Comparison of ENCODE assay signal across 10 cellular contexts in genomic region chr17:63082273-63082861, GRCh38.
A peak's percentile ranks its signal among the peaks of the same experiment; 100 is the strongest.
DNase-seq lines count a peak whose midpoint lies in the region; TF ChIP-seq lines count a peak whose summit lies in the region.
"Had no signal": no experiment of that assay in that cellular context is flagged by ENCODE, and none has a peak within 500 bp of the region (broad histone marks: within the 10 kb centered on the region; RNA-seq: fewer than 3 reads in every experiment).

No MANE protein-coding gene starts in this region.

- H3K36me3 Mint-ChIP-seq in mesothelial cell of epicardium = peaks cover 14% of the 10 kb centered on the region
- H3K36me3 Mint-ChIP-seq: memory B cell had no signal

- no peak overlapping the region for H3K4me3 Mint-ChIP-seq in mesothelial cell of epicardium
- H3K4me3 Mint-ChIP-seq: memory B cell had no signal

- no peak overlapping the region for H3K27ac Mint-ChIP-seq in mesothelial cell of epicardium
- H3K27ac Mint-ChIP-seq: memory B cell had no signal

- no peak overlapping the region for H3K4me3 ChIP-seq in LNCaP clone FGC (ENCODE audit: low read depth, low read length)

- H3K4me1 Mint-ChIP-seq in mesothelial cell of epicardium = peaks cover 16% of the 10 kb centered on the region
- H3K4me1 Mint-ChIP-seq: memory B cell had no signal

- TF ChIP-seq CTCF in LNCaP clone FGC (IDR thresholded peaks at IDR 0.05; ENCODE audit: control insufficient read depth, extremely low read depth, insufficient read depth) (peak; percentile 50), mesothelial cell of epicardium (IDR thresholded peaks at IDR 0.05; ENCODE audit: unreplicated experiment) (peak; percentile 45)

- no peaks in the 10 kb centered on the region for H3K27me3 Mint-ChIP-seq in mesothelial cell of epicardium (ENCODE audit: low read depth)
- H3K27me3 Mint-ChIP-seq: memory B cell had no signal

- DNase-seq in D341Med (ENCODE audit: low spot score) = peak; percentile 38
- peak; percentile 17 for DNase-seq in LNCaP clone FGC (ENCODE audit: low read depth)
- DNase-seq in T47D (ENCODE audit: low read depth in 1 of 2, low spot score in 1 of 2) = peak; percentile 14 to 44
- DNase-seq in mesothelial cell of epicardium (ENCODE audit: low spot score in 2 of 2, unreplicated experiment in 2 of 2) = no peak
- no peak for DNase-seq in mucosa of gallbladder (ENCODE audit: low spot score)
- DNase-seq in NCI-H2196 (lab: John Stamatoyannopoulos, UW; ENCODE audit: unreplicated experiment) = no peak
- DNase-seq in NCI-H2196 treated with DMSO at 0.1 percent for 48 hours (lab: John Stamatoyannopoulos, UW; ENCODE audit: unreplicated experiment) = no peak
- DNase-seq in substantia nigra (lab: John Stamatoyannopoulos, UW) = no peak
- DNase-seq: T-helper 9 cell had no signal

- peaks cover 13% of the 10 kb centered on the region for H3K9me3 Mint-ChIP-seq in mesothelial cell of epicardium

- in situ Hi-C loops in T47D (cut with HindIII; ENCODE audit: low pct_unique_long_range_greater_than_20kb, low sequenced_read_pairs) = no loop called here

- no peak overlapping the region for H3K27ac ChIP-seq in substantia nigra (ENCODE audit: low read depth, low read length, poor library complexity, severe bottlenecking)

Comparison
In these comparisons a context has a peak if more than half of its experiments do, and no peak if none do; other contexts are left out.
1. DNase-seq: peak in D341Med (single experiment), LNCaP clone FGC (single experiment) and T47D (2 of 2); none in mesothelial cell of epicardium (0 of 2), mucosa of gallbladder (single experiment), NCI-H2196 (single experiment), NCI-H2196 treated with DMSO at 0.1 percent for 48 hours (single experiment) and substantia nigra (0 of 49).